34 cellular contexts compared by ENCODE assay signal in the genomic region with DNA sequence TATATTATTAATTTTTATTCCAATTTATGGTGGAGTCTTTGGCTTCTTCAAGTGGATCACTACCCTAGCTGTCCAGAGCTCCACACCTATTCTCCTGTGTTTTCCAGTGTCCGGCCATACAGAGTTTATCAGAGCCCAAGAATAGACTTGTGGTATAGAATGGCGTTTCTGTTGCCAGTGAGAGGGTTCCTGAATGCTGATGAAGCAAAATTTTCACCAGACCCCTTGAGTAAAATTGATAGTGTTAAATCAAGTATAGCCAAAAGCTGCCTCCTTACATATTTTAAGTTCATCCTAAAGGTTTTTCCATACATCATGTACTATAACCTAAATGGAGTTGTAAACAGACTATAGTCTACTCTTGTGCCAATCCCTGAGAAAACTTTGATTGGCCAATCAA.
DNase-seq lines count a peak whose midpoint lies in the region; ATAC-seq, FAIRE-seq and TF ChIP-seq lines count a peak whose summit lies in the region.
"Had no signal": no experiment of that assay in that cellular context is flagged by ENCODE, and none has a peak within 500 bp of the region (broad histone marks: within the 10 kb centered on the region; RNA-seq: fewer than 3 reads in every experiment).

No MANE protein-coding gene starts in this region.

- intact Hi-C loops in HepG2 (cut with micrococcal nuclease; ENCODE audit: unreplicated experiment), result no loop called here
- intact Hi-C loops in right lobe of liver (cut with DNase I), result no loop called here
- intact Hi-C loops in IMR-90 (cut with micrococcal nuclease), result no loop called here
- intact Hi-C loops in K562 (cut with micrococcal nuclease), result no loop called here

- TF ChIP-seq CTCF in HepG2 (CRISPR knock-in tag; IDR thresholded peaks at IDR 0.05), result no peak
- TF ChIP-seq CTCF in right lobe of liver (IDR thresholded peaks at IDR 0.05), result no peak
- no peak for TF ChIP-seq CTCF in IMR-90 (conservative IDR thresholded peaks at IDR 0.05; ENCODE audit: low read depth, low read length)
- no peak for TF ChIP-seq CTCF in K562 (IDR thresholded peaks at IDR 0.05 in 2 of 3, conservative IDR thresholded peaks at IDR 0.05 in 1 of 3; ENCODE audit: insufficient read depth in 2 of 3, low read depth in 1 of 3, low read length in 3 of 3)

- CTCF ChIA-PET in HepG2 (lab: Yijun Ruan, JAX; ENCODE audit: low intra/inter-chr PET ratio, low total read pairs) (no interaction called here), IMR-90 (lab: Yijun Ruan, JAX) (no interaction called here), K562 (lab: Yijun Ruan, JAX; ENCODE audit: low intra/inter-chr PET ratio) (no interaction called here)

- WGBS in HepG2 (ENCODE audit: low lambda C conversion rate), result 9% methylated on average over 2 of the region's 2 CpGs
- WGBS in right lobe of liver (ENCODE audit: insufficient coverage, low coverage, low lambda C conversion rate, missing lambda C conversion rate), result 43% methylated on average over 2 of the region's 2 CpGs
- WGBS in IMR-90 (ENCODE audit: extremely low coverage in 2 of 2, insufficient read length in 1 of 2), 2 experiments, result no CpG with 5 or more reads among the region's 2 CpGs
- 0% methylated on average over 2 of the region's 2 CpGs for WGBS in K562 (ENCODE audit: insufficient coverage, low coverage, missing lambda C conversion rate)

- H2AK5ac ChIP-seq in IMR-90 (ENCODE audit: low read depth, low read length), result no peak overlapping the region

- in situ Hi-C loops in HepG2 (cut with HindIII; ENCODE audit: extremely low pct_ligation_motif_present, low pct_unique_long_range_greater_than_20kb) (no loop called here), IMR-90 (cut with MboI; ENCODE audit: low sequenced_read_pairs) (no loop called here), K562 (cut with MboI) (no loop called here)

- no peak overlapping the region for H2AK9ac ChIP-seq in IMR-90 (replicated peaks; ENCODE audit: low read depth, low read length, poor library complexity)

- no peak overlapping the region for H3K4ac ChIP-seq in IMR-90 (ENCODE audit: low read depth, low read length)

- H3K36me3 ChIP-seq in HepG2 (replicated peaks in 1 of 2; ENCODE audit: control insufficient read depth in 1 of 2, insufficient read depth in 2 of 2, low read length in 2 of 2) (no peaks in the 10 kb centered on the region), right lobe of liver (no peaks in the 10 kb centered on the region), IMR-90 (ENCODE audit: control insufficient read depth, insufficient read depth, low read length) (no peaks in the 10 kb centered on the region), K562 (ENCODE audit: control insufficient read depth, insufficient read depth, low read length) (no peaks in the 10 kb centered on the region)
- H3K36me3 ChIP-seq: BE2C; BLaER1; BLaER1 treated with 17β-estradiol and CSF1 and Interleukin-3, amounts not matched to agents 10 nM and 100 nM had no signal

- H3K27ac ChIP-seq in HepG2 (ENCODE audit: extremely low read length, insufficient read depth, low read length), result no peak overlapping the region
- H3K27ac ChIP-seq in right lobe of liver, result no peak overlapping the region
- no peak overlapping the region for H3K27ac ChIP-seq in IMR-90 (ENCODE audit: insufficient read depth, low read length)
- no peak overlapping the region for H3K27ac ChIP-seq in K562 (ENCODE audit: extremely low read depth, low read depth, low read length)
- H3K27ac ChIP-seq: 22Rv1; A549; BLaER1; BLaER1 treated with 17β-estradiol and CSF1 and Interleukin-3, amounts not matched to agents 10 nM and 100 nM; C4-2B had no signal

- no peak overlapping the region for H2BK15ac ChIP-seq in IMR-90 (ENCODE audit: low read depth, low read length)

- H3K9me1 ChIP-seq in IMR-90 (ENCODE audit: insufficient read depth, low read length) (no peaks in the 10 kb centered on the region), K562 (ENCODE audit: control insufficient read depth, insufficient read depth, low read length) (no peaks in the 10 kb centered on the region)

- no peak overlapping the region for H2BK5ac ChIP-seq in IMR-90 (ENCODE audit: low read depth, low read length, poor library complexity, severe bottlenecking)

- ATAC-seq in HepG2, result no peak
- no peak for ATAC-seq in right lobe of liver
- no peak for ATAC-seq in IMR-90 (ENCODE audit: low read depth)
- no peak for ATAC-seq in K562
- ATAC-seq in GM18520 (IDR thresholded peaks at IDR 0.05; ENCODE audit: unreplicated experiment), result no peak
- ATAC-seq: A549; CD8-positive, alpha-beta T cell had no signal

- no peak for DNase-seq in HepG2 (ENCODE audit: low spot score)
- no peak for DNase-seq in right lobe of liver
- DNase-seq in GM19239 (ENCODE audit: insufficient read length, low spot score), result no peak
- no peak for DNase-seq in IMR-90
- no peak for DNase-seq in K562 (ENCODE audit: extremely low read depth in 1 of 4, low spot score in 3 of 4)
- no peak for DNase-seq in NCI-H526 (lab: John Stamatoyannopoulos, UW)
- no peak for DNase-seq in anterior cingulate cortex (lab: John Stamatoyannopoulos, UW)
- DNase-seq: 8988T; ACHN; AML-193; BE2C; C1 segment of cervical spinal cord; Caco-2; Calu3; CD4-positive, alpha-beta memory T cell; CD4-positive, alpha-beta T cell; CD4-positive, CD25-positive, alpha-beta regulatory T cell; CD8-positive, alpha-beta memory T cell; CD8-positive, alpha-beta T cell; COR-L47; DMS 273 treated with DMSO at 0.1 percent for 48 hours; DMS153; DMS53; DMS79; DMS79 treated with DMSO at 0.1 percent for 48 hours; DND-41; EL had no signal

- H3K79me2 ChIP-seq in HepG2 (ENCODE audit: insufficient read depth, low read length) (no peaks in the 10 kb centered on the region), K562 (ENCODE audit: control insufficient read depth, insufficient read depth, low read length) (no peaks in the 10 kb centered on the region)

- H3K9ac ChIP-seq in HepG2 (ENCODE audit: insufficient read depth, low read depth, low read length) (no peak overlapping the region), IMR-90 (ENCODE audit: low read depth, low read length) (no peak overlapping the region), K562 (ENCODE audit: insufficient read depth in 1 of 2, low read depth in 2 of 2, low read length in 2 of 2) (no peak overlapping the region)
- H3K9ac ChIP-seq: BLaER1; BLaER1 treated with 17β-estradiol and CSF1 and Interleukin-3, amounts not matched to agents 10 nM and 100 nM had no signal

- H3K79me1 ChIP-seq in IMR-90 (ENCODE audit: low read depth in 1 of 2, low read length in 2 of 2), result no peaks in the 10 kb centered on the region

- no peak overlapping the region for H3K18ac ChIP-seq in IMR-90 (ENCODE audit: low read depth, low read length)

- H3K27me3 ChIP-seq in HepG2 (ENCODE audit: control insufficient read depth in 1 of 2, insufficient read depth in 2 of 2, low read length in 2 of 2) (no peaks in the 10 kb centered on the region), right lobe of liver (no peaks in the 10 kb centered on the region), IMR-90 (ENCODE audit: control insufficient read depth, insufficient read depth, low read length) (no peaks in the 10 kb centered on the region), K562 (ENCODE audit: control insufficient read depth in 2 of 2, insufficient read depth in 2 of 2, low read length in 2 of 2) (no peaks in the 10 kb centered on the region)
- H3K27me3 ChIP-seq: BE2C; BLaER1; BLaER1 treated with 17β-estradiol and CSF1 and Interleukin-3, amounts not matched to agents 10 nM and 100 nM had no signal

- dilution Hi-C loops in IMR-90 (cut with HindIII; ENCODE audit: low sequenced_read_pairs, unreplicated experiment), result no loop called here

- TF ChIP-seq RAD21 in HepG2 (CRISPR knock-in tag; IDR thresholded peaks at IDR 0.05), result no peak
- no peak for TF ChIP-seq RAD21 in IMR-90 (IDR thresholded peaks at IDR 0.05; ENCODE audit: low read length)
- TF ChIP-seq RAD21 in K562 (CRISPR knock-in tag; conservative IDR thresholded peaks at IDR 0.05 in 1 of 2, IDR thresholded peaks at IDR 0.05 in 1 of 2), result no peak

- H3K23ac ChIP-seq in IMR-90 (ENCODE audit: low read depth, low read length), result no peak overlapping the region

- H3K9me3 ChIP-seq in HepG2 (ENCODE audit: low read length), result no peaks in the 10 kb centered on the region
- no peaks in the 10 kb centered on the region for H3K9me3 ChIP-seq in right lobe of liver
- no peaks in the 10 kb centered on the region for H3K9me3 ChIP-seq in IMR-90 (ENCODE audit: control insufficient read depth, insufficient read depth, low read length)
- H3K9me3 ChIP-seq in K562 (replicated peaks; ENCODE audit: control insufficient read depth, insufficient read depth, low read depth, low read length), result no peaks in the 10 kb centered on the region; the same call in 1 of the 2 replicates
- H3K9me3 ChIP-seq: A549; BE2C; BLaER1; BLaER1 treated with 17β-estradiol and CSF1 and Interleukin-3, amounts not matched to agents 10 nM and 100 nM; Caco-2 had no signal

- H3K4me3 ChIP-seq in HepG2 (replicated peaks in 1 of 3; ENCODE audit: insufficient read depth in 1 of 3, low read depth in 2 of 3, low read length in 3 of 3), result no peak overlapping the region
- H3K4me3 ChIP-seq in right lobe of liver, result no peak overlapping the region
- H3K4me3 ChIP-seq in IMR-90 (ENCODE audit: insufficient read depth, low read depth, low read length), result no peak overlapping the region
- no peak overlapping the region for H3K4me3 ChIP-seq in K562
- H3K4me3 ChIP-seq: A549; BLaER1; BLaER1 treated with 17β-estradiol and CSF1 and Interleukin-3, amounts not matched to agents 10 nM and 100 nM had no signal

- BruUV-seq in HepG2 (replicated peaks; lab: Mats Ljungman, UMichigan), result no TSS peak
- no TSS peak for BruUV-seq in IMR-90 (replicated peaks; lab: Mats Ljungman, UMichigan)
- no TSS peak for BruUV-seq in K562 (replicated peaks; lab: Mats Ljungman, UMichigan)

- H3K4me1 ChIP-seq in HepG2 (ENCODE audit: insufficient read depth, low read length), result no peaks in the 10 kb centered on the region
- no peaks in the 10 kb centered on the region for H3K4me1 ChIP-seq in right lobe of liver
- H3K4me1 ChIP-seq in IMR-90 (ENCODE audit: control insufficient read depth, insufficient read depth, low read length), result no peaks in the 10 kb centered on the region
- H3K4me1 ChIP-seq in K562 (replicated peaks in 1 of 2; ENCODE audit: control insufficient read depth in 2 of 2, insufficient read depth in 2 of 2, low read length in 2 of 2), result no peaks in the 10 kb centered on the region
- H3K4me1 ChIP-seq: A549; BE2C; BLaER1; BLaER1 treated with 17β-estradiol and CSF1 and Interleukin-3, amounts not matched to agents 10 nM and 100 nM; Caco-2 had no signal

- H4K91ac ChIP-seq in IMR-90 (ENCODE audit: insufficient read depth, low read depth, low read length), result no peak overlapping the region

- H3K14ac ChIP-seq in IMR-90 (replicated peaks; ENCODE audit: low read depth, low read length), result no peak overlapping the region

- H2BK20ac ChIP-seq in IMR-90 (ENCODE audit: low read depth, low read length), result no peak overlapping the region

- no peak overlapping the region for H2BK120ac ChIP-seq in IMR-90 (ENCODE audit: low read depth, low read length)

- H4K8ac ChIP-seq in IMR-90 (ENCODE audit: low read depth in 2 of 2, low read length in 2 of 2), result no peak overlapping the region

- H4K20me1 ChIP-seq in HepG2 (ENCODE audit: insufficient read depth, low read length) (no peaks in the 10 kb centered on the region), IMR-90 (ENCODE audit: insufficient read depth, low read length) (no peaks in the 10 kb centered on the region), K562 (replicated peaks; ENCODE audit: control insufficient read depth, insufficient read depth, low read length) (no peaks in the 10 kb centered on the region)
- H4K20me1 ChIP-seq: BLaER1; BLaER1 treated with 17β-estradiol and CSF1 and Interleukin-3, amounts not matched to agents 10 nM and 100 nM had no signal

- no peak overlapping the region for H4K5ac ChIP-seq in IMR-90 (ENCODE audit: low read depth, low read length)

- no peak for FAIRE-seq in HepG2 (lab: Jason Lieb, UNC)
- peak; percentile 14 for FAIRE-seq in GM19239 (lab: Jason Lieb, UNC)
- FAIRE-seq in K562 (lab: Jason Lieb, UNC), result no peak
- FAIRE-seq: D721Med had no signal

- no peak for TF ChIP-seq EP300 in HepG2 (IDR thresholded peaks at IDR 0.05; ENCODE audit: low read depth in 2 of 2, low read length in 2 of 2)
- TF ChIP-seq EP300 in HepG2 (CRISPR knock-in tag; IDR thresholded peaks at IDR 0.05; ENCODE audit: borderline replicate concordance), result no peak
- no peak for TF ChIP-seq EP300 in K562 (IDR thresholded peaks at IDR 0.05; ENCODE audit: low read length)

- H3K4me2 ChIP-seq in HepG2 (ENCODE audit: low read depth, low read length) (no peak overlapping the region), IMR-90 (ENCODE audit: low read depth, low read length) (no peak overlapping the region), K562 (ENCODE audit: insufficient read depth, low read length) (no peak overlapping the region)
- H3K4me2 ChIP-seq: A549; BLaER1; BLaER1 treated with 17β-estradiol and CSF1 and Interleukin-3, amounts not matched to agents 10 nM and 100 nM had no signal

- no peak for TF ChIP-seq POLR2A in HepG2 (IDR thresholded peaks at IDR 0.05; ENCODE audit: insufficient read depth in 1 of 2, low read depth in 2 of 2, low read length in 2 of 2)
- TF ChIP-seq POLR2A in right lobe of liver (IDR thresholded peaks at IDR 0.05), result no peak
- no peak for TF ChIP-seq POLR2A in IMR-90 (IDR thresholded peaks at IDR 0.05; ENCODE audit: low read depth, low read length)
- no peak for TF ChIP-seq POLR2A in K562 (conservative IDR thresholded peaks at IDR 0.05)

- no peak overlapping the region for H3K56ac ChIP-seq in IMR-90 (ENCODE audit: extremely low read depth, insufficient read depth, low read length)

- POLR2A ChIA-PET in HepG2 (lab: Yijun Ruan, JAX), result no interaction called here
- POLR2A ChIA-PET in IMR-90 (lab: Charles Lee; ENCODE audit: unreplicated experiment), result no interaction called here
- POLR2A ChIA-PET in K562 (lab: Yijun Ruan, JAX), result no interaction called here

- H2AFZ ChIP-seq in HepG2 (ENCODE audit: low read length) (no peak overlapping the region), IMR-90 (replicated peaks; ENCODE audit: low read length, poor library complexity) (no peak overlapping the region), K562 (ENCODE audit: low read depth, low read length) (no peak overlapping the region)

Comparison
In these comparisons a context has a peak if more than half of its experiments do, and no peak if none do; other contexts are left out.
1. Of the 241 proteins assayed by ChIP-seq in both HepG2 and K562: peak only in HepG2: none; only in K562: none; in both: MAFF and MAFK; in neither: 239.